Comparison of ENCODE assay signal across 8 cellular contexts in genomic region chr4:1910643-1911042, GRCh38. TPM values are rescaled to one million over a fixed set of nuclear protein-coding genes. Genes with fewer than 3 reads are reported as not detected.
DNase-seq lines count a peak whose midpoint lies in the region; ATAC-seq and TF ChIP-seq lines count a peak whose summit lies in the region.

No MANE protein-coding gene starts in this region.

- H3K9me3 Mint-ChIP-seq in activated CD8-positive, alpha-beta T cell treated with anti-CD3 and anti-CD28 coated beads, Interleukin-2, amount 10 ng/mL, durations not matched to agents 7 days and 5 days (ENCODE audit: insufficient read depth): no peaks in the 10 kb centered on the region

- H3K4me3 ChIP-seq in LNCaP clone FGC (ENCODE audit: low read depth, low read length) (no peak overlapping the region), thoracic aorta (no peak overlapping the region)

- no peak overlapping the region for H3K27ac ChIP-seq in thoracic aorta

- CTCF ChIA-PET in activated CD8-positive, alpha-beta T cell treated with anti-CD3 and anti-CD28 coated beads, Interleukin-2, amount 10 ng/mL, durations not matched to agents 7 days and 5 days (lab: Charles Lee): interaction anchor here (0.7 to 4.6 kb wide), 3 partner anchors 11 to 34 kb away, joined by 3 to 42 read pairs (median 3); no protein-coding TSS in a partner anchor

- no peaks in the 10 kb centered on the region for H3K4me1 ChIP-seq in thoracic aorta (ENCODE audit: control insufficient read depth in 1 of 2, low read depth in 2 of 2)

- H3K27ac Mint-ChIP-seq in activated CD8-positive, alpha-beta T cell treated with anti-CD3 and anti-CD28 coated beads, Interleukin-2, amount 10 ng/mL, durations not matched to agents 7 days and 5 days: peak overlapping the region; percentile 22

- peak; percentile 14 for DNase-seq in activated CD4-positive, alpha-beta T cell treated with anti-CD3 and anti-CD28 coated beads, Interleukin-2, amount 50 U/mL, for 1 hour
- DNase-seq in activated CD4-positive, alpha-beta T cell treated with anti-CD3 and anti-CD28 coated beads, Interleukin-2, amount 50 U/mL, for 48 hours: no peak
- DNase-seq in LNCaP clone FGC (ENCODE audit: low read depth): peak; percentile 17
- DNase-seq in activated CD8-positive, alpha-beta T cell treated with anti-CD3 and anti-CD28 coated beads, Interleukin-2, amount 10 ng/mL, durations not matched to agents 7 days and 5 days: peak; percentile 37
- DNase-seq in iPS-NIHi11 (ENCODE audit: low spot score): peak; percentile 74
- no peak for DNase-seq in thoracic aorta (ENCODE audit: low spot score)

- peaks cover 66% of the 10 kb centered on the region for H3K36me3 Mint-ChIP-seq in activated CD8-positive, alpha-beta T cell treated with anti-CD3 and anti-CD28 coated beads, Interleukin-2, amount 10 ng/mL, durations not matched to agents 7 days and 5 days (ENCODE audit: low read depth)

- no peak for ATAC-seq in activated CD8-positive, alpha-beta T cell treated with anti-CD3 and anti-CD28 coated beads, Interleukin-2, amount 10 ng/mL, durations not matched to agents 7 days and 5 days
- no peak for ATAC-seq in thoracic aorta (ENCODE audit: insufficient number of reproducible peaks, low FRiP score, low read depth)
- ATAC-seq in HG03520 (IDR thresholded peaks at IDR 0.05; ENCODE audit: unreplicated experiment): no peak
- ATAC-seq in GM18511 (IDR thresholded peaks at IDR 0.05; ENCODE audit: unreplicated experiment): no peak

- POLR2A ChIA-PET in activated CD8-positive, alpha-beta T cell treated with anti-CD3 and anti-CD28 coated beads, Interleukin-2, amount 10 ng/mL, durations not matched to agents 7 days and 5 days (lab: Charles Lee): no interaction called here

- H3K27me3 Mint-ChIP-seq in activated CD8-positive, alpha-beta T cell treated with anti-CD3 and anti-CD28 coated beads, Interleukin-2, amount 10 ng/mL, durations not matched to agents 7 days and 5 days (ENCODE audit: low read depth): no peaks in the 10 kb centered on the region

- H3K4me1 Mint-ChIP-seq in activated CD8-positive, alpha-beta T cell treated with anti-CD3 and anti-CD28 coated beads, Interleukin-2, amount 10 ng/mL, durations not matched to agents 7 days and 5 days (ENCODE audit: low read depth): peaks cover 50% of the 10 kb centered on the region

- no peaks in the 10 kb centered on the region for H3K27me3 ChIP-seq in thoracic aorta (replicated peaks; ENCODE audit: insufficient read depth)

- no peaks in the 10 kb centered on the region for H3K9me3 ChIP-seq in thoracic aorta

- H3K36me3 ChIP-seq in thoracic aorta: peaks cover 2% of the 10 kb centered on the region

- no peak overlapping the region for H3K4me3 Mint-ChIP-seq in activated CD8-positive, alpha-beta T cell treated with anti-CD3 and anti-CD28 coated beads, Interleukin-2, amount 10 ng/mL, durations not matched to agents 7 days and 5 days

- TF ChIP-seq CTCF in LNCaP clone FGC (IDR thresholded peaks at IDR 0.05; ENCODE audit: control insufficient read depth, extremely low read depth, insufficient read depth) (peak; percentile 78), thoracic aorta (IDR thresholded peaks at IDR 0.05) (peak; percentile 10)

RNA-seq across cellular contexts. Expression of gene NSD2, which starts 39.5 kb away (rescaled TPM):
- 100 to 1,000 TPM; 287 to 290 TPM for total RNA-seq in activated CD8-positive, alpha-beta T cell treated with anti-CD3 and anti-CD28 coated beads, Interleukin-2, amount 10 ng/mL, durations not matched to agents 7 days and 5 days
- 10 to 100 TPM; 18.8 to 35.4 TPM for total RNA-seq in thoracic aorta

RNA-seq across cellular contexts. Expression of gene LETM1, which starts 54.7 kb away (rescaled TPM):
- total RNA-seq in activated CD8-positive, alpha-beta T cell treated with anti-CD3 and anti-CD28 coated beads, Interleukin-2, amount 10 ng/mL, durations not matched to agents 7 days and 5 days: 10 to 100 TPM; 56.6 to 58.9 TPM
- 10 to 100 TPM; 30.5 to 68.9 TPM for total RNA-seq in thoracic aorta

Comparison
In these comparisons a context has a peak if more than half of its experiments do, and no peak if none do; other contexts are left out.
1. DNase-seq: peak in activated CD4-positive, alpha-beta T cell treated with anti-CD3 and anti-CD28 coated beads, Interleukin-2, amount 50 U/mL, for 1 hour (single experiment), LNCaP clone FGC (single experiment), activated CD8-positive, alpha-beta T cell treated with anti-CD3 and anti-CD28 coated beads, Interleukin-2, amount 10 ng/mL, durations not matched to agents 7 days and 5 days (single experiment) and iPS-NIHi11 (single experiment); none in activated CD4-positive, alpha-beta T cell treated with anti-CD3 and anti-CD28 coated beads, Interleukin-2, amount 50 U/mL, for 48 hours (0 of 2) and thoracic aorta (single experiment).
2. RNA of gene NSD2, which starts 39.5 kb away (total RNA-seq): 287 to 290 TPM in activated CD8-positive, alpha-beta T cell treated with anti-CD3 and anti-CD28 coated beads, Interleukin-2, amount 10 ng/mL, durations not matched to agents 7 days and 5 days; 18.8 to 35.4 TPM in thoracic aorta; every median in the first group is over 4 times any median in the second.